1 cellular context compared by ENCODE assay signal in genomic region chr4:53695540-53696463, GRCh38.
TF ChIP-seq lines count a peak whose summit lies in the region.

No MANE protein-coding gene starts in this region.

TF ChIP-seq in GM12878, 131 proteins besides CTCF, POLR2A, EP300 and RAD21 (continued from another document):
- 0 out of 2 replicates have a peak, but pooled peaks have one; percentile 47 for TF ChIP-seq MTA2 (IDR thresholded peaks at IDR 0.05; ENCODE audit: low read depth)
- peak; percentile 50 to 52; a peak in 3 of 4 replicates for TF ChIP-seq BHLHE40 (IDR thresholded peaks at IDR 0.05; ENCODE audit: borderline replicate concordance in 1 of 2, low read depth in 2 of 2, low read length in 1 of 2)
- TF ChIP-seq BCLAF1 (IDR thresholded peaks at IDR 0.05) = no peak
- TF ChIP-seq WRNIP1 (IDR thresholded peaks at IDR 0.05; ENCODE audit: borderline replicate concordance, low read depth, low read length) = 0 out of 2 replicates have a peak, but pooled peaks have one; percentile 33
- TF ChIP-seq POU2F2 (IDR thresholded peaks at IDR 0.05; ENCODE audit: borderline replicate concordance, low read depth, low read length) = peak; percentile 93; the same call in 2 of the 3 replicates
- 0 out of 2 replicates have a peak, but pooled peaks have one; percentile 14 for TF ChIP-seq STAT3 (IDR thresholded peaks at IDR 0.05; ENCODE audit: low read depth, low read length)
- TF ChIP-seq SMARCA5 (IDR thresholded peaks at IDR 0.05) = 0 out of 2 replicates have a peak, but pooled peaks have one; percentile 23
- TF ChIP-seq MLLT1 (IDR thresholded peaks at IDR 0.05) = peak; percentile 75; the same call in 1 of the 2 replicates
- TF ChIP-seq SMAD1 (IDR thresholded peaks at IDR 0.05; ENCODE audit: low read depth, partially characterized antibody) = peak; percentile 64
- TF ChIP-seq PBX3 (IDR thresholded peaks at IDR 0.05; ENCODE audit: insufficient replicate concordance, low read depth, low read length) = no peak
- TF ChIP-seq ZNF24 (IDR thresholded peaks at IDR 0.05) = peak; percentile 96
